In the genomic region with DNA sequence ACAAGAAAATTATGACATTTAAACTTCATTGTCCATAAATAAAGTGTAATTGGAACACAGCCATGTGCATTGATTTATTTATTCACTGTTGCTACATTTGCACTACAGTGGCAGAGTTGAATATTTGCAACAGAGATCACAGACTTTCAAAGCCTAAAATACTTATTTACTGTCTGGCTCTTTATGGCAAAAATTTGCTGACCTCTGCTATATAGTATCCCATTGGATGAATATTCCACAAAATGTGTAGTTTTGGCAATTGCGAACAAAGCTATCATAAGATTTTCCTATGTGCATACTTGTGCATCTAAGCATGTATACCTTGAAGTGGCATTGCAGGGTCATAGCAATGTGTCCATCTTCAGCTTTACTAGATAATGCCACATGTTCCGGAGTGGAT, we compare ENCODE assay signal across 30 cellular contexts. TPM values are rescaled to one million over a fixed set of nuclear protein-coding genes. Genes with fewer than 3 reads are reported as not detected.
"Had no signal": no experiment of that assay in that cellular context is flagged by ENCODE, and none has a peak within 500 bp of the region (broad histone marks: within the 10 kb centered on the region; RNA-seq: fewer than 3 reads in every experiment).

No MANE protein-coding gene starts in this region.

- H3K4me3 Mint-ChIP-seq: naive thymus-derived CD8-positive, alpha-beta T cell; natural killer cell treated with Interleukin-12 subunit alpha and Interleukin-12 subunit beta and Interleukin-15 and Interleukin-18, amount 100 ng/mL, for 72 hours; neural progenitor cell; stimulated activated memory B cell treated with anti-CD40 and anti-IgM and Interleukin-4, amounts not matched to agents 10 μg/mL and 1 μg/mL and 100 μg/mL, for 72 hours; stimulated activated naive CD8-positive, alpha-beta T cell treated with anti-CD3 and anti-CD28 coated beads, Interleukin-15, Interleukin-2, amounts not matched to agents 100 ng/mL and 50 ng/mL, for 24 hours had no signal

- H2AFZ ChIP-seq: neural progenitor cell, parathyroid adenoma had no signal

- H3K27me3 Mint-ChIP-seq: naive thymus-derived CD8-positive, alpha-beta T cell; natural killer cell treated with Interleukin-12 subunit alpha and Interleukin-12 subunit beta and Interleukin-15 and Interleukin-18, amount 100 ng/mL, for 72 hours; progenitor cell of endocrine pancreas; stimulated activated memory B cell treated with anti-CD40 and anti-IgM and Interleukin-4, amounts not matched to agents 10 μg/mL and 1 μg/mL and 100 μg/mL, for 72 hours; stimulated activated naive CD8-positive, alpha-beta T cell treated with anti-CD3 and anti-CD28 coated beads, Interleukin-15, Interleukin-2, amounts not matched to agents 100 ng/mL and 50 ng/mL, for 24 hours had no signal

- DNase-seq: naive thymus-derived CD8-positive, alpha-beta T cell; occipital lobe; ovary; posterior cingulate gyrus; psoas muscle; right cardiac atrium; spleen; stimulated activated CD4-positive, alpha-beta T cell treated with anti-CD3 and anti-CD28 coated beads, Interleukin-12 subunit alpha, Interleukin-12 subunit beta, amount 100 ng/mL, for 4 hours; stimulated activated CD4-positive, alpha-beta T cell treated with anti-CD3 and anti-CD28 coated beads, Interleukin-1b, Interleukin-23, amount 100 ng/mL, for 48 hours; stimulated activated CD4-positive, alpha-beta T cell treated with anti-CD3 and anti-CD28 coated beads, Interleukin-4, amount 100 ng/mL, for 1 hour; stimulated activated CD4-positive, alpha-beta T cell treated with anti-CD3 and anti-CD28 coated beads, Interleukin-4, amount 100 ng/mL, for 4 hours; stimulated activated CD8-positive, alpha-beta memory T cell treated with anti-CD3 and anti-CD28 coated beads, Interleukin-4, amount 100 ng/mL, for 48 hours; stimulated activated naive CD4-positive, alpha-beta T cell treated with Interleukin-2 at 50 U/mL for 16 hours; stomach; thyroid gland; trophoblast cell; upper lobe of left lung had no signal

- H3K4me1 ChIP-seq: neural progenitor cell, parathyroid adenoma, psoas muscle, spleen, stomach, tibial nerve, upper lobe of left lung, vagina had no signal

- H3K27me3 ChIP-seq: ovary, spleen, stomach, thyroid gland, tibial nerve, upper lobe of left lung, vagina had no signal

- H3K4me3 ChIP-seq: neural progenitor cell, ovary, psoas muscle, skin epidermis, smooth muscle cell, spleen, stomach, thoracic aorta, thyroid gland, tibial nerve, upper lobe of left lung, vagina had no signal

- H3K27ac Mint-ChIP-seq: naive thymus-derived CD8-positive, alpha-beta T cell; natural killer cell treated with Interleukin-12 subunit alpha and Interleukin-12 subunit beta and Interleukin-15 and Interleukin-18, amount 100 ng/mL, for 72 hours; neural progenitor cell; progenitor cell of endocrine pancreas; stimulated activated memory B cell treated with anti-CD40 and anti-IgM and Interleukin-4, amounts not matched to agents 10 μg/mL and 1 μg/mL and 100 μg/mL, for 72 hours; stimulated activated naive CD8-positive, alpha-beta T cell treated with anti-CD3 and anti-CD28 coated beads, Interleukin-15, Interleukin-2, amounts not matched to agents 100 ng/mL and 50 ng/mL, for 24 hours had no signal

- ATAC-seq: naive thymus-derived CD8-positive, alpha-beta T cell; natural killer cell treated with Interleukin-12 subunit alpha and Interleukin-12 subunit beta and Interleukin-15 and Interleukin-18, amount 100 ng/mL, for 72 hours; psoas muscle; right cardiac atrium; sciatic nerve; stimulated activated memory B cell treated with anti-CD40 and anti-IgM and Interleukin-4, amounts not matched to agents 10 μg/mL and 1 μg/mL and 100 μg/mL, for 72 hours had no signal

- H3K9ac ChIP-seq: neural progenitor cell, parathyroid adenoma had no signal

- H3K9me3 ChIP-seq: ovary, psoas muscle, spleen, stomach, thoracic aorta, thyroid gland, tibial nerve, upper lobe of left lung, vagina had no signal

- H3K4me2 ChIP-seq: neural progenitor cell, smooth muscle cell had no signal

- H3K27ac ChIP-seq: neural progenitor cell, ovary, parathyroid adenoma, psoas muscle, skin epidermis, spleen, stomach, thoracic aorta, thyroid gland, tibial nerve, upper lobe of left lung, vagina had no signal

- H3K36me3 Mint-ChIP-seq: naive thymus-derived CD8-positive, alpha-beta T cell; neural progenitor cell; stimulated activated memory B cell treated with anti-CD40 and anti-IgM and Interleukin-4, amounts not matched to agents 10 μg/mL and 1 μg/mL and 100 μg/mL, for 72 hours had no signal

- FAIRE-seq: urothelium cell line had no signal

- H3K79me2 ChIP-seq: parathyroid adenoma had no signal

- H3K36me3 ChIP-seq: neural progenitor cell, ovary, spleen, stomach, thoracic aorta, thyroid gland, tibial nerve, upper lobe of left lung, vagina had no signal

- H3K4me1 Mint-ChIP-seq: naive thymus-derived CD8-positive, alpha-beta T cell; neural progenitor cell; stimulated activated memory B cell treated with anti-CD40 and anti-IgM and Interleukin-4, amounts not matched to agents 10 μg/mL and 1 μg/mL and 100 μg/mL, for 72 hours had no signal

- H3K9me3 Mint-ChIP-seq: neural progenitor cell; stimulated activated memory B cell treated with anti-CD40 and anti-IgM and Interleukin-4, amounts not matched to agents 10 μg/mL and 1 μg/mL and 100 μg/mL, for 72 hours had no signal

RNA-seq across cellular contexts. Expression of a gene that starts 32.1 kb away (rescaled TPM):
- total RNA-seq: naive thymus-derived CD8-positive, alpha-beta T cell; natural killer cell treated with Interleukin-12 subunit alpha and Interleukin-12 subunit beta and Interleukin-15 and Interleukin-18, amount 100 ng/mL, for 72 hours had no signal
- polyA plus RNA-seq: naive thymus-derived CD8-positive, alpha-beta T cell had no signal
